23 cellular contexts compared by ENCODE assay signal in genomic region chr18:51123481-51123880, GRCh38.
"Had no signal": no experiment of that assay in that cellular context is flagged by ENCODE, and none has a peak within 500 bp of the region (broad histone marks: within the 10 kb centered on the region; RNA-seq: fewer than 3 reads in every experiment).

No MANE protein-coding gene starts in this region.

- H3K4me3 ChIP-seq: colonic mucosa, esophagus squamous epithelium, gastrocnemius medialis, heart right ventricle, left lung, lower lobe of right lung, mucosa of descending colon had no signal

- FAIRE-seq: endometrium, islet of Langerhans, keratinocyte had no signal

- H3K4me1 ChIP-seq: colonic mucosa, esophagus squamous epithelium, gastrocnemius medialis, heart right ventricle, left lung, lower lobe of right lung had no signal

- H3K27ac ChIP-seq: colonic mucosa, epithelial cell of prostate, esophagus squamous epithelium, gastrocnemius medialis, heart right ventricle, left lung, lower lobe of right lung had no signal

- H3K27me3 ChIP-seq: colonic mucosa, esophagus squamous epithelium, gastrocnemius medialis, heart right ventricle, left lung had no signal

- H3K36me3 ChIP-seq: colonic mucosa, esophagus squamous epithelium, gastrocnemius medialis, heart right ventricle, left lung, lower lobe of right lung had no signal

- DNase-seq: colonic mucosa; cortex of kidney; effector CD8-positive, alpha-beta T cell; effector memory CD8-positive, alpha-beta T cell; endodermal cell; erythroblast; esophagus squamous epithelium; foreskin fibroblast; foreskin melanocyte; gastrocnemius medialis; glutamatergic neuron; head of caudate nucleus; heart right ventricle; hippocampal formation; left cardiac atrium; left lung; lower lobe of right lung; mesenchymal stem cell; mucosa of descending colon had no signal

- H3K9me3 ChIP-seq: colonic mucosa, esophagus squamous epithelium, gastrocnemius medialis, heart right ventricle, lower lobe of right lung, mucosa of descending colon had no signal
